In the genomic region with DNA sequence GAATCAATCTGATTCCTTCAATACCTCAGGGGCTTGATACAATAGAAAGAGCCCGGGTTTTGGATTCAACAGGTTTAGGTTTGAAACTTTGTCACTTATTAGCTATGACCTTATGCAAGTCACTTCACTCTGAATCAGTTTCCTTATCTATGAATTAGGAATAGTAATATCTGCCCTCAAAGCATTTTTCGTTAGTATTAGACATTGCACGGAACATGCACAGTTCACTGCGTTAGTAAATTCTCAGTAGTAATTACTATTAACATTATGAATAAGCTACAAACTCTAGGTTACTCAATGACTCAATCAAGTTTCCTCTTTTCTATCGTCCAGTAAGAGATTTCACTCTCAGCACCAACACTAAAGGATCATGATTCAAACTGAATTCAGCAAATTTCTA, we compare ENCODE assay signal across 14 cellular contexts.
DNase-seq lines count a peak whose midpoint lies in the region; ATAC-seq and TF ChIP-seq lines count a peak whose summit lies in the region.
"Had no signal": no experiment of that assay in that cellular context is flagged by ENCODE, and none has a peak within 500 bp of the region (broad histone marks: within the 10 kb centered on the region; RNA-seq: fewer than 3 reads in every experiment).

No MANE protein-coding gene starts in this region.

- H3K9me3 Mint-ChIP-seq in activated T-cell treated with anti-CD3 and anti-CD28 coated beads, Interleukin-2, amount 50 U/mL, for 24 hours = no peaks in the 10 kb centered on the region
- no peaks in the 10 kb centered on the region for H3K9me3 Mint-ChIP-seq in WTC11

- H3K36me3 Mint-ChIP-seq in activated T-cell treated with anti-CD3 and anti-CD28 coated beads, Interleukin-2, amount 50 U/mL, for 24 hours (ENCODE audit: low read depth) = peaks cover 90% of the 10 kb centered on the region
- H3K36me3 Mint-ChIP-seq in WTC11 = peaks cover 42% of the 10 kb centered on the region

- no peak for TF ChIP-seq POLR2A in upper lobe of left lung (IDR thresholded peaks at IDR 0.05)

- H3K4me3 ChIP-seq in upper lobe of left lung = no peak overlapping the region
- H3K4me3 ChIP-seq: A549, prostate gland had no signal

- no peak for DNase-seq in activated T-cell treated with anti-CD3 and anti-CD28 coated beads, Interleukin-2, amount 50 U/mL, for 24 hours
- no peak for DNase-seq in activated T-cell treated with anti-CD3 and anti-CD28 coated beads, Interleukin-2, amount 50 U/mL, for 48 hours
- DNase-seq in upper lobe of left lung (no peak), 8988T (no peak), midbrain (lab: John Stamatoyannopoulos, UW) (no peak), WTC11 (ENCODE audit: low spot score) (no peak)
- DNase-seq: activated T-cell treated with anti-CD3 and anti-CD28 coated beads for 4 hours, KBM-7, mesendoderm had no signal

- H3K4me3 Mint-ChIP-seq in activated T-cell treated with anti-CD3 and anti-CD28 coated beads, Interleukin-2, amount 50 U/mL, for 24 hours = no peak overlapping the region
- no peak overlapping the region for H3K4me3 Mint-ChIP-seq in WTC11

- ATAC-seq in GM21737 (IDR thresholded peaks at IDR 0.05; ENCODE audit: unreplicated experiment) (peak; percentile 72), HG03159 (IDR thresholded peaks at IDR 0.05; ENCODE audit: unreplicated experiment) (peak; percentile 83), upper lobe of left lung (ENCODE audit: low FRiP score in 2 of 2) (no peak), WTC11 (no peak)
- ATAC-seq: A549, Panc1 had no signal

- no peak overlapping the region for H3K27ac ChIP-seq in upper lobe of left lung
- H3K27ac ChIP-seq: A549, prostate gland had no signal

- H3K36me3 ChIP-seq in upper lobe of left lung = peaks cover 0 to 23% (median 0%) of the 10 kb centered on the region in 4 donors
- H3K36me3 ChIP-seq: prostate gland had no signal

- H3K4me1 ChIP-seq in upper lobe of left lung = peaks cover 10 to 18% (median 15%) of the 10 kb centered on the region in 4 donors
- H3K4me1 ChIP-seq: prostate gland had no signal

- 85 to 89% methylated on average over 5 of the region's 5 CpGs for WGBS in upper lobe of left lung, 2 donors

- no peaks in the 10 kb centered on the region for H3K27me3 Mint-ChIP-seq in activated T-cell treated with anti-CD3 and anti-CD28 coated beads, Interleukin-2, amount 50 U/mL, for 24 hours
- H3K27me3 Mint-ChIP-seq in WTC11 (ENCODE audit: low read depth) = no peaks in the 10 kb centered on the region

- H3K9me3 ChIP-seq in upper lobe of left lung = no peaks in the 10 kb centered on the region
- H3K9me3 ChIP-seq: A549, prostate gland had no signal

- H3K27me3 ChIP-seq in upper lobe of left lung = no peaks in the 10 kb centered on the region

- H3K27ac Mint-ChIP-seq in activated T-cell treated with anti-CD3 and anti-CD28 coated beads, Interleukin-2, amount 50 U/mL, for 24 hours = peak overlapping the region; percentile 19
- no peak overlapping the region for H3K27ac Mint-ChIP-seq in WTC11

- CTCF ChIA-PET in WTC11 (lab: Charles Lee) = no interaction called here

- no peak for TF ChIP-seq EP300 in upper lobe of left lung (IDR thresholded peaks at IDR 0.05)

- POLR2A ChIA-PET in WTC11 (lab: Charles Lee) = no interaction called here

- TF ChIP-seq CTCF in upper lobe of left lung (IDR thresholded peaks at IDR 0.05) = no peak
- no peak for TF ChIP-seq CTCF in WTC11 (IDR thresholded peaks at IDR 0.05)

- peaks cover 42% of the 10 kb centered on the region for H3K4me1 Mint-ChIP-seq in activated T-cell treated with anti-CD3 and anti-CD28 coated beads, Interleukin-2, amount 50 U/mL, for 24 hours (ENCODE audit: low read depth)
- H3K4me1 Mint-ChIP-seq in WTC11 = peaks cover 23% of the 10 kb centered on the region

TF ChIP-seq in WTC11, 78 proteins besides CTCF, POLR2A, EP300 and RAD21:
- TF ChIP-seq ESRRA (CRISPR knock-in tag; IDR thresholded peaks at IDR 0.05; ENCODE audit: borderline replicate concordance) = no peak
- TF ChIP-seq, protein P1, sequence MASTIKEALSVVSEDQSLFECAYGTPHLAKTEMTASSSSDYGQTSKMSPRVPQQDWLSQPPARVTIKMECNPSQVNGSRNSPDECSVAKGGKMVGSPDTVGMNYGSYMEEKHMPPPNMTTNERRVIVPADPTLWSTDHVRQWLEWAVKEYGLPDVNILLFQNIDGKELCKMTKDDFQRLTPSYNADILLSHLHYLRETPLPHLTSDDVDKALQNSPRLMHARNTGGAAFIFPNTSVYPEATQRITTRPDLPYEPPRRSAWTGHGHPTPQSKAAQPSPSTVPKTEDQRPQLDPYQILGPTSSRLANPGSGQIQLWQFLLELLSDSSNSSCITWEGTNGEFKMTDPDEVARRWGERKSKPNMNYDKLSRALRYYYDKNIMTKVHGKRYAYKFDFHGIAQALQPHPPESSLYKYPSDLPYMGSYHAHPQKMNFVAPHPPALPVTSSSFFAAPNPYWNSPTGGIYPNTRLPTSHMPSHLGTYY (CRISPR knock-in tag; IDR thresholded peaks at IDR 0.05) = no peak
- no peak for TF ChIP-seq FOXJ3 (CRISPR knock-in tag; IDR thresholded peaks at IDR 0.05; ENCODE audit: borderline replicate concordance)
- TF ChIP-seq, protein P2, sequence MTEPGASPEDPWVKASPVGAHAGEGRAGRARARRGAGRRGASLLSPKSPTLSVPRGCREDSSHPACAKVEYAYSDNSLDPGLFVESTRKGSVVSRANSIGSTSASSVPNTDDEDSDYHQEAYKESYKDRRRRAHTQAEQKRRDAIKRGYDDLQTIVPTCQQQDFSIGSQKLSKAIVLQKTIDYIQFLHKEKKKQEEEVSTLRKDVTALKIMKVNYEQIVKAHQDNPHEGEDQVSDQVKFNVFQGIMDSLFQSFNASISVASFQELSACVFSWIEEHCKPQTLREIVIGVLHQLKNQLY (CRISPR knock-in tag; IDR thresholded peaks at IDR 0.05) = no peak
- no peak for TF ChIP-seq ZNF138 (CRISPR knock-in tag; conservative IDR thresholded peaks at IDR 0.05)
- TF ChIP-seq TEAD1 (CRISPR knock-in tag; IDR thresholded peaks at IDR 0.05) = no peak
- TF ChIP-seq, protein P3, sequence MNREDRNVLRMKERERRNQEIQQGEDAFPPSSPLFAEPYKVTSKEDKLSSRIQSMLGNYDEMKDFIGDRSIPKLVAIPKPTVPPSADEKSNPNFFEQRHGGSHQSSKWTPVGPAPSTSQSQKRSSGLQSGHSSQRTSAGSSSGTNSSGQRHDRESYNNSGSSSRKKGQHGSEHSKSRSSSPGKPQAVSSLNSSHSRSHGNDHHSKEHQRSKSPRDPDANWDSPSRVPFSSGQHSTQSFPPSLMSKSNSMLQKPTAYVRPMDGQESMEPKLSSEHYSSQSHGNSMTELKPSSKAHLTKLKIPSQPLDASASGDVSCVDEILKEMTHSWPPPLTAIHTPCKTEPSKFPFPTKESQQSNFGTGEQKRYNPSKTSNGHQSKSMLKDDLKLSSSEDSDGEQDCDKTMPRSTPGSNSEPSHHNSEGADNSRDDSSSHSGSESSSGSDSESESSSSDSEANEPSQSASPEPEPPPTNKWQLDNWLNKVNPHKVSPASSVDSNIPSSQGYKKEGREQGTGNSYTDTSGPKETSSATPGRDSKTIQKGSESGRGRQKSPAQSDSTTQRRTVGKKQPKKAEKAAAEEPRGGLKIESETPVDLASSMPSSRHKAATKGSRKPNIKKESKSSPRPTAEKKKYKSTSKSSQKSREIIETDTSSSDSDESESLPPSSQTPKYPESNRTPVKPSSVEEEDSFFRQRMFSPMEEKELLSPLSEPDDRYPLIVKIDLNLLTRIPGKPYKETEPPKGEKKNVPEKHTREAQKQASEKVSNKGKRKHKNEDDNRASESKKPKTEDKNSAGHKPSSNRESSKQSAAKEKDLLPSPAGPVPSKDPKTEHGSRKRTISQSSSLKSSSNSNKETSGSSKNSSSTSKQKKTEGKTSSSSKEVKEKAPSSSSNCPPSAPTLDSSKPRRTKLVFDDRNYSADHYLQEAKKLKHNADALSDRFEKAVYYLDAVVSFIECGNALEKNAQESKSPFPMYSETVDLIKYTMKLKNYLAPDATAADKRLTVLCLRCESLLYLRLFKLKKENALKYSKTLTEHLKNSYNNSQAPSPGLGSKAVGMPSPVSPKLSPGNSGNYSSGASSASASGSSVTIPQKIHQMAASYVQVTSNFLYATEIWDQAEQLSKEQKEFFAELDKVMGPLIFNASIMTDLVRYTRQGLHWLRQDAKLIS (CRISPR knock-in tag; IDR thresholded peaks at IDR 0.05; ENCODE audit: borderline replicate concordance) = no peak
- TF ChIP-seq, protein P4, sequence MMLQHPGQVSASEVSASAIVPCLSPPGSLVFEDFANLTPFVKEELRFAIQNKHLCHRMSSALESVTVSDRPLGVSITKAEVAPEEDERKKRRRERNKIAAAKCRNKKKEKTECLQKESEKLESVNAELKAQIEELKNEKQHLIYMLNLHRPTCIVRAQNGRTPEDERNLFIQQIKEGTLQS (CRISPR knock-in tag; conservative IDR thresholded peaks at IDR 0.05) = no peak

Comparison
In these comparisons a context has a peak if more than half of its experiments do, and no peak if none do; other contexts are left out.
1. ATAC-seq: peak in GM21737 (single experiment) and HG03159 (single experiment); none in upper lobe of left lung (0 of 2) and WTC11 (single experiment).